Comparison of ENCODE assay signal across 8 cellular contexts in genomic region chr3:47782538-47783308, GRCh38. TPM values are rescaled to one million over a fixed set of nuclear protein-coding genes. Genes with fewer than 3 reads are reported as not detected.
DNase-seq lines count a peak whose midpoint lies in the region; ATAC-seq, FAIRE-seq and TF ChIP-seq lines count a peak whose summit lies in the region.

No MANE protein-coding gene starts in this region.

- H3K4me1 ChIP-seq in small intestine (ENCODE audit: control insufficient read depth in 2 of 2, insufficient read depth in 1 of 2, low read depth in 1 of 2, low read length in 1 of 2), result peaks cover 5 to 8% of the 10 kb centered on the region in 2 donors

- WGBS in small intestine, 3 donors, result 45 to 65% (median 47%) methylated on average over 19 of the region's 19 CpGs

- H3K4me2 ChIP-seq in SU-DHL-6 (ENCODE audit: low read depth, low read length, poor library complexity, severe bottlenecking), result peak overlapping the region; percentile 68

- peaks cover 39% of the 10 kb centered on the region for H3K79me2 ChIP-seq in SU-DHL-6 (ENCODE audit: insufficient read depth, low read length)

- DNase-seq in NCI-H2227 treated with DMSO at 0.1 percent for 48 hours (lab: John Stamatoyannopoulos, UW) (peak; percentile 1), NCI-H2227 (lab: John Stamatoyannopoulos, UW; ENCODE audit: unreplicated experiment) (no peak), glomerular visceral epithelial cell (ENCODE audit: extremely low spot score) (peak; percentile 56), small intestine (peak; percentile 43), cerebellum (ENCODE audit: low spot score) (no peak), Kasumi-1 (lab: John Stamatoyannopoulos, UW) (no peak)

- FAIRE-seq in small intestine (lab: Jason Lieb, UNC), result no peak

- peak overlapping the region; percentile 81 for H3K27ac ChIP-seq in SU-DHL-6 (ENCODE audit: low read depth, low read length)
- peak overlapping the region; percentile 94 to 98 for H3K27ac ChIP-seq in small intestine (ENCODE audit: low read depth in 1 of 2, low read length in 1 of 2)

- H3K9me3 ChIP-seq in SU-DHL-6 (ENCODE audit: insufficient read depth, low read length) (no peaks in the 10 kb centered on the region), small intestine (ENCODE audit: control insufficient read depth, low read depth) (no peaks in the 10 kb centered on the region)

- no peak for ATAC-seq in HG03571 (IDR thresholded peaks at IDR 0.05; ENCODE audit: unreplicated experiment)

- peak overlapping the region; percentile 76 for H3K4me3 ChIP-seq in SU-DHL-6 (ENCODE audit: insufficient read depth, low read length, poor library complexity, severe bottlenecking)
- H3K4me3 ChIP-seq in small intestine (ENCODE audit: low read depth in 1 of 2, low read length in 2 of 2), result peak overlapping the region; percentile 61 to 88

- H4K20me1 ChIP-seq in SU-DHL-6 (ENCODE audit: low read depth, low read length), result peaks cover 9% of the 10 kb centered on the region

- no peaks in the 10 kb centered on the region for H3K27me3 ChIP-seq in SU-DHL-6 (ENCODE audit: low read length)
- H3K27me3 ChIP-seq in small intestine (ENCODE audit: control insufficient read depth in 2 of 2, insufficient read depth in 2 of 2, low read length in 2 of 2), result no peaks in the 10 kb centered on the region

- H3K36me3 ChIP-seq in SU-DHL-6 (ENCODE audit: low read length), result 0 out of 2 replicates have a peak, but pooled peaks cover 5% of the 10 kb centered on the region
- H3K36me3 ChIP-seq in small intestine (ENCODE audit: control insufficient read depth in 2 of 2, insufficient read depth in 2 of 2, low read length in 2 of 2), result no peaks in the 10 kb centered on the region

- no peak for TF ChIP-seq CTCF in SU-DHL-6 (IDR thresholded peaks at IDR 0.05; ENCODE audit: insufficient read depth, low read length, poor library complexity, severe bottlenecking)

- H2AFZ ChIP-seq in SU-DHL-6 (ENCODE audit: low read depth, low read length, severe bottlenecking), result peak overlapping the region; percentile 43

- no peaks in the 10 kb centered on the region for H3K9me2 ChIP-seq in SU-DHL-6 (replicated peaks; ENCODE audit: insufficient read depth, low read length)

- peaks cover 17% of the 10 kb centered on the region for H3F3A ChIP-seq in SU-DHL-6 (ENCODE audit: insufficient read depth)

- peak overlapping the region; percentile 92 for H3K9ac ChIP-seq in SU-DHL-6 (ENCODE audit: low read length)

RNA-seq across cellular contexts. Expression of gene SMARCC1, which starts 1.0 kb away (rescaled TPM):
- polyA plus RNA-seq in small intestine, result 10 to 100 TPM; 10.7 to 26.2 (median 12.7) TPM
- total RNA-seq in cerebellum, result 65.0 TPM

RNA-seq across cellular contexts. Expression of gene DHX30, which starts 20.2 kb away (rescaled TPM):
- 10 to 100 TPM; 27.7 to 38.9 (median 33.5) TPM for polyA plus RNA-seq in small intestine
- 65.0 TPM for total RNA-seq in cerebellum

Comparison
In these comparisons a context has a peak if more than half of its experiments do, and no peak if none do; other contexts are left out.
1. DNase-seq: peak in NCI-H2227 treated with DMSO at 0.1 percent for 48 hours (single experiment), glomerular visceral epithelial cell (single experiment) and small intestine (single experiment); none in NCI-H2227 (single experiment), cerebellum (single experiment) and Kasumi-1 (0 of 2).